Comparison of ENCODE assay signal across 11 cellular contexts in the genomic region with DNA sequence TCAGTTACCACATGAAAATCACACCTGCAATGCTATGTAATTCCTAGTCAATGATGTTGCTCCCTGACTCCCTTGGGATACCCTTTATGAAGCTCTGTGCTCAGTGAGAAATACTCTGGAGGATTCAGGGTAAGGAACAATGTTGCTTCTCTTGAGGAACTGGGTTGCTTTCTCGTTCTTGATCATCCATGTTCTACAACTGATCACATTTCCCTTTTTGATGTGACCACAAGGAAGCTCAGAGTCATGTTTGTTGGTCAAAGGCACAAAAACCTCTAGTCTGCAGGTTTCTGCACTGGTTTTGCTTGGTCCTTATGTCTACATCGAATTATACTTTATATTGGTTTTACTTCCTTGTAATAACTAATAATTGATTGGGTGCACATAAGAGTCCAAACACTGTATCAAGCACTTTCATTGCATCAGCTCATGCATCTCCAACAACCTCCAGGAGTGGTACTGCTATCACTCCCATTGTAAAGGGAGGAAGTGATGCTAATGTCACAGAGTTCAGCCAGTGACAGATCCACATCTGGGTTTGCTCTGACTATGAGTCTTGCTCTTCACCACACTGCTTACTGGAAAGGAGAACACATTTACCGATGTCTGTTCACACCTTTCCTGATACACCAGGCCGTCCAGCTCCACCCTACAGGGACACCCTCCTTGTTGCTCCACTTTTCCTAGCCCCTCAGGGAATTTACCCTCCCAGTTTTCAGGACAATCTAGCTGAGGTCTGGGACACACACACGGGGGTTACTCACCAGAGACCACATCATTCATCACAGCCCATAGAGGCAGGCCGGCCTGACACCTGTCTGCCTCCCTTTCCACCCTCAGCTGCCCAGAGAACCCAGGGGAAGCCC. TPM values are rescaled to one million over a fixed set of nuclear protein-coding genes. Genes with fewer than 3 reads are reported as not detected.
DNase-seq lines count a peak whose midpoint lies in the region; ATAC-seq and TF ChIP-seq lines count a peak whose summit lies in the region.
"Had no signal": no experiment of that assay in that cellular context is flagged by ENCODE, and none has a peak within 500 bp of the region (broad histone marks: within the 10 kb centered on the region; RNA-seq: fewer than 3 reads in every experiment).

No MANE protein-coding gene starts in this region.

- no peaks in the 10 kb centered on the region for H3F3A ChIP-seq in GM23248 (ENCODE audit: insufficient read depth)

- DNase-seq in activated naive CD4-positive, alpha-beta T cell treated with anti-CD3 and anti-CD28 coated beads for 36 hours: no peak
- no peak for DNase-seq in activated CD8-positive, alpha-beta T cell treated with anti-CD3 and anti-CD28 coated beads for 36 hours
- DNase-seq in trophoblast cell: no peak
- no peak for DNase-seq in GM23248
- no peak for DNase-seq in AG08396 (ENCODE audit: low spot score)
- DNase-seq in NCI-H345 treated with DMSO at 0.1 percent for 48 hours (lab: John Stamatoyannopoulos, UW; ENCODE audit: unreplicated experiment): no peak
- DNase-seq: NCI-H510A, SHP77 had no signal

- no peak overlapping the region for H3K9ac ChIP-seq in trophoblast cell (ENCODE audit: low read length)
- no peak overlapping the region for H3K9ac ChIP-seq in GM23248

- no peak overlapping the region for H2BK5ac ChIP-seq in trophoblast cell (ENCODE audit: low read depth, low read length, poor library complexity)

- H3K27me3 Mint-ChIP-seq in activated naive CD4-positive, alpha-beta T cell treated with anti-CD3 and anti-CD28 coated beads, Interleukin-2, amount 50 U/mL, for 24 hours: no peaks in the 10 kb centered on the region
- peaks cover 4% of the 10 kb centered on the region for H3K27me3 Mint-ChIP-seq in activated naive CD4-positive, alpha-beta T cell treated with anti-CD3 and anti-CD28 coated beads for 36 hours (ENCODE audit: low read depth)
- no peaks in the 10 kb centered on the region for H3K27me3 Mint-ChIP-seq in activated CD8-positive, alpha-beta T cell treated with anti-CD3 and anti-CD28 coated beads for 36 hours

- H3K4me1 ChIP-seq in trophoblast cell (ENCODE audit: control insufficient read depth in 1 of 2, insufficient read depth in 2 of 2, low read length in 2 of 2) (peaks cover 11 to 15% of the 10 kb centered on the region in 2 experiments), GM23248 (ENCODE audit: insufficient read depth) (peaks cover 10% of the 10 kb centered on the region)

- H3K4me2 ChIP-seq in trophoblast cell (ENCODE audit: low read length) (no peak overlapping the region), GM23248 (ENCODE audit: unreplicated experiment) (no peak overlapping the region)

- H3K14ac ChIP-seq in trophoblast cell (ENCODE audit: low read length): no peak overlapping the region

- H4K12ac ChIP-seq in trophoblast cell (ENCODE audit: low read depth, low read length): no peak overlapping the region

- no peaks in the 10 kb centered on the region for H3K36me3 Mint-ChIP-seq in activated naive CD4-positive, alpha-beta T cell treated with anti-CD3 and anti-CD28 coated beads, Interleukin-2, amount 50 U/mL, for 24 hours
- no peaks in the 10 kb centered on the region for H3K36me3 Mint-ChIP-seq in activated naive CD4-positive, alpha-beta T cell treated with anti-CD3 and anti-CD28 coated beads for 36 hours (ENCODE audit: low read depth)
- no peaks in the 10 kb centered on the region for H3K36me3 Mint-ChIP-seq in activated CD8-positive, alpha-beta T cell treated with anti-CD3 and anti-CD28 coated beads for 36 hours (ENCODE audit: low read depth)

- peak; percentile 69 for ATAC-seq in HG02610 (IDR thresholded peaks at IDR 0.05; ENCODE audit: unreplicated experiment)
- ATAC-seq in activated CD8-positive, alpha-beta T cell treated with anti-CD3 and anti-CD28 coated beads for 36 hours: peak; percentile 81

- H3K4ac ChIP-seq in trophoblast cell (ENCODE audit: low read depth, low read length): no peak overlapping the region

- WGBS in trophoblast cell (ENCODE audit: extremely low coverage, insufficient coverage, insufficient read length): no CpG with 5 or more reads among the region's 6 CpGs
- WGBS in GM23248 (ENCODE audit: low coverage in 1 of 2, low lambda C conversion rate in 2 of 2, missing lambda C conversion rate in 2 of 2), 2 experiments: 52 to 55% methylated on average over 6 of the region's 6 CpGs

- H3K4me3 Mint-ChIP-seq in activated naive CD4-positive, alpha-beta T cell treated with anti-CD3 and anti-CD28 coated beads, Interleukin-2, amount 50 U/mL, for 24 hours: peak overlapping the region; percentile 15
- no peak overlapping the region for H3K4me3 Mint-ChIP-seq in activated naive CD4-positive, alpha-beta T cell treated with anti-CD3 and anti-CD28 coated beads for 36 hours
- H3K4me3 Mint-ChIP-seq in activated CD8-positive, alpha-beta T cell treated with anti-CD3 and anti-CD28 coated beads for 36 hours: no peak overlapping the region
- H3K4me3 Mint-ChIP-seq: nephron had no signal

- intact Hi-C loops in activated naive CD4-positive, alpha-beta T cell treated with anti-CD3 and anti-CD28 coated beads for 36 hours (cut with micrococcal nuclease): no loop called here
- intact Hi-C loops in activated CD8-positive, alpha-beta T cell treated with anti-CD3 and anti-CD28 coated beads for 36 hours (cut with micrococcal nuclease): no loop called here

- H3K27me3 ChIP-seq in trophoblast cell (ENCODE audit: insufficient read depth, low read length) (no peaks in the 10 kb centered on the region), GM23248 (replicated peaks; ENCODE audit: insufficient read depth) (no peaks in the 10 kb centered on the region)

- H3K27ac Mint-ChIP-seq in activated naive CD4-positive, alpha-beta T cell treated with anti-CD3 and anti-CD28 coated beads, Interleukin-2, amount 50 U/mL, for 24 hours: no peak overlapping the region
- H3K27ac Mint-ChIP-seq in activated naive CD4-positive, alpha-beta T cell treated with anti-CD3 and anti-CD28 coated beads for 36 hours: no peak overlapping the region
- H3K27ac Mint-ChIP-seq in activated CD8-positive, alpha-beta T cell treated with anti-CD3 and anti-CD28 coated beads for 36 hours: no peak overlapping the region
- H3K27ac Mint-ChIP-seq: nephron had no signal

- no peak overlapping the region for H3K4me3 ChIP-seq in trophoblast cell (ENCODE audit: low read depth, low read length)
- H3K4me3 ChIP-seq in GM23248: no peak overlapping the region

- H3K27ac ChIP-seq in trophoblast cell (ENCODE audit: low read depth, low read length) (no peak overlapping the region), GM23248 (no peak overlapping the region)

- no peaks in the 10 kb centered on the region for H3K9me3 ChIP-seq in trophoblast cell (ENCODE audit: insufficient read depth, low read depth, low read length)
- H3K9me3 ChIP-seq in GM23248 (ENCODE audit: low read depth): no peaks in the 10 kb centered on the region

- H4K8ac ChIP-seq in trophoblast cell (ENCODE audit: low read depth, low read length): no peak overlapping the region

- H3K9me3 Mint-ChIP-seq in activated naive CD4-positive, alpha-beta T cell treated with anti-CD3 and anti-CD28 coated beads, Interleukin-2, amount 50 U/mL, for 24 hours: no peaks in the 10 kb centered on the region
- H3K9me3 Mint-ChIP-seq in activated naive CD4-positive, alpha-beta T cell treated with anti-CD3 and anti-CD28 coated beads for 36 hours: no peaks in the 10 kb centered on the region
- H3K9me3 Mint-ChIP-seq in activated CD8-positive, alpha-beta T cell treated with anti-CD3 and anti-CD28 coated beads for 36 hours: peaks cover 4% of the 10 kb centered on the region
- H3K9me3 Mint-ChIP-seq: nephron had no signal

- no peak overlapping the region for H2BK12ac ChIP-seq in trophoblast cell (ENCODE audit: low read length)

- H3K23ac ChIP-seq in trophoblast cell (ENCODE audit: low read length): no peak overlapping the region

- in situ Hi-C loops in GM23248 (cut with MboI): no loop called here

- no peak for TF ChIP-seq CTCF in activated CD8-positive, alpha-beta T cell treated with anti-CD3 and anti-CD28 coated beads for 36 hours (IDR thresholded peaks at IDR 0.05)

- H3K79me1 ChIP-seq in trophoblast cell (ENCODE audit: low read length): peaks cover 2% of the 10 kb centered on the region

- CTCF ChIA-PET in activated naive CD4-positive, alpha-beta T cell treated with anti-CD3 and anti-CD28 coated beads for 36 hours (lab: Charles Lee): no interaction called here
- CTCF ChIA-PET in activated CD8-positive, alpha-beta T cell treated with anti-CD3 and anti-CD28 coated beads for 36 hours (lab: Charles Lee): no interaction called here

- H3K36me3 ChIP-seq in trophoblast cell (ENCODE audit: control insufficient read depth in 1 of 2, insufficient read depth in 2 of 2, low read length in 2 of 2) (no peaks in the 10 kb centered on the region), GM23248 (ENCODE audit: low read depth) (no peaks in the 10 kb centered on the region)

- no peak overlapping the region for H2BK120ac ChIP-seq in trophoblast cell (ENCODE audit: insufficient read depth, low read length, poor library complexity)

- no peaks in the 10 kb centered on the region for H4K20me1 ChIP-seq in GM23248 (ENCODE audit: insufficient read depth)

- POLR2A ChIA-PET in activated CD8-positive, alpha-beta T cell treated with anti-CD3 and anti-CD28 coated beads for 36 hours (lab: Charles Lee): interaction anchor here (0.9 to 1.0 kb wide), 2 partner anchors 11 to 63 kb away, joined by 3 read pairs; no protein-coding TSS in a partner anchor

- H3K4me1 Mint-ChIP-seq in activated naive CD4-positive, alpha-beta T cell treated with anti-CD3 and anti-CD28 coated beads, Interleukin-2, amount 50 U/mL, for 24 hours: peaks cover 16% of the 10 kb centered on the region
- no peaks in the 10 kb centered on the region for H3K4me1 Mint-ChIP-seq in activated naive CD4-positive, alpha-beta T cell treated with anti-CD3 and anti-CD28 coated beads for 36 hours (ENCODE audit: low read depth)
- H3K4me1 Mint-ChIP-seq in activated CD8-positive, alpha-beta T cell treated with anti-CD3 and anti-CD28 coated beads for 36 hours (ENCODE audit: low read depth): peaks cover 32% of the 10 kb centered on the region

- H3K18ac ChIP-seq in trophoblast cell (ENCODE audit: low read length): no peak overlapping the region

- H2AFZ ChIP-seq in trophoblast cell (ENCODE audit: insufficient read depth, low read length, poor library complexity): no peak overlapping the region
- H2AFZ ChIP-seq in GM23248: no peak overlapping the region

- no peaks in the 10 kb centered on the region for H3K9me2 ChIP-seq in GM23248 (ENCODE audit: insufficient read depth)

- no peak overlapping the region for H4K91ac ChIP-seq in trophoblast cell (ENCODE audit: low read depth, low read length)

- H3K79me2 ChIP-seq in trophoblast cell (ENCODE audit: control insufficient read depth, insufficient read depth, low read length, poor library complexity): no peaks in the 10 kb centered on the region
- no peaks in the 10 kb centered on the region for H3K79me2 ChIP-seq in GM23248 (ENCODE audit: insufficient read depth)

- H2AK5ac ChIP-seq in trophoblast cell (ENCODE audit: low read length): no peak overlapping the region

RNA-seq across cellular contexts. Expression of a gene that starts 41.0 kb away (rescaled TPM):
- not detected for total RNA-seq in activated naive CD4-positive, alpha-beta T cell treated with anti-CD3 and anti-CD28 coated beads for 36 hours
- total RNA-seq in activated CD8-positive, alpha-beta T cell treated with anti-CD3 and anti-CD28 coated beads for 36 hours: not detected
- 0.08 and 0.21 TPM in 2 replicates for polyA plus RNA-seq in trophoblast cell (2013)
- total RNA-seq in GM23248 (2014; rRNA removed; shearing (Covaris generic)): 2.9 and 4.9 TPM in 2 replicates
- polyA plus RNA-seq in GM23248 (2016; fragmentation: Nextera tagmentation; extraction: Ambion mirVana): 1.9 and 2.2 TPM in 2 replicates
